In genomic region chr19:4337906-4338440, GRCh38 we compare ENCODE assay signal across 8 cellular contexts. TPM values are rescaled to one million over a fixed set of nuclear protein-coding genes. Genes with fewer than 3 reads are reported as not detected.
A peak's percentile ranks its signal among the peaks of the same experiment; 100 is the strongest.
DNase-seq lines count a peak whose midpoint lies in the region; ATAC-seq and TF ChIP-seq lines count a peak whose summit lies in the region.

No MANE protein-coding gene starts in this region.

- H3K36me3 ChIP-seq in HAP-1 (replicated peaks): no peaks in the 10 kb centered on the region
- H3K36me3 ChIP-seq in right lobe of liver: no peaks in the 10 kb centered on the region

- H3K36me3 Mint-ChIP-seq in type B pancreatic cell: peaks cover 16% of the 10 kb centered on the region

- H3K4me1 ChIP-seq in HAP-1 (peaks cover 7% of the 10 kb centered on the region), right lobe of liver (peaks cover 0 to 45% (median 15%) of the 10 kb centered on the region in 4 donors)

- in situ Hi-C loops in HAP-1 (cut with MboI; ENCODE audit: low sequenced_read_pairs) (no loop called here), astrocyte of the spinal cord (cut with HindIII; ENCODE audit: low sequenced_read_pairs) (no loop called here)

- TF ChIP-seq CTCF in 22Rv1 (IDR thresholded peaks at IDR 0.05) (no peak), astrocyte of the spinal cord (IDR thresholded peaks at IDR 0.05; ENCODE audit: low read depth, low read length) (no peak), right lobe of liver (IDR thresholded peaks at IDR 0.05) (no peak), type B pancreatic cell (conservative IDR thresholded peaks at IDR 0.05) (no peak)

- peak; percentile 6 to 24 (median 11) for ATAC-seq in right lobe of liver
- no peak for ATAC-seq in HG03565 (IDR thresholded peaks at IDR 0.05; ENCODE audit: unreplicated experiment)
- ATAC-seq in HG02870 (IDR thresholded peaks at IDR 0.05; ENCODE audit: unreplicated experiment): no peak

- peak overlapping the region; percentile 98 for H3K27ac Mint-ChIP-seq in type B pancreatic cell

- peak overlapping the region; percentile 93 for H3K4me3 Mint-ChIP-seq in type B pancreatic cell

- no peaks in the 10 kb centered on the region for H3K27me3 ChIP-seq in HAP-1 (ENCODE audit: low read depth)
- no peaks in the 10 kb centered on the region for H3K27me3 ChIP-seq in right lobe of liver

- TF ChIP-seq POLR2A in right lobe of liver (IDR thresholded peaks at IDR 0.05): no peak

- H3K27ac ChIP-seq in 22Rv1: peak overlapping the region; percentile 71
- H3K27ac ChIP-seq in right lobe of liver: peak overlapping the region; percentile 76 to 94 (median 79)

- H3K9me3 ChIP-seq in HAP-1: no peaks in the 10 kb centered on the region
- H3K9me3 ChIP-seq in right lobe of liver: no peaks in the 10 kb centered on the region

- DNase-seq in HAP-1 (ENCODE audit: low spot score in 2 of 2) (no peak), astrocyte of the spinal cord (ENCODE audit: low read depth, low spot score) (peak; percentile 24), right lobe of liver (peak; percentile 64 to 78 (median 75)), type B pancreatic cell (ENCODE audit: extremely low spot score, unreplicated experiment) (no peak), NCI-H1436 treated with DMSO at 0.1 percent for 48 hours (lab: John Stamatoyannopoulos, UW) (no peak)

- H3K27me3 Mint-ChIP-seq in type B pancreatic cell: peaks cover 4% of the 10 kb centered on the region

- no peaks in the 10 kb centered on the region for H3K9me3 Mint-ChIP-seq in type B pancreatic cell

- peaks cover 9% of the 10 kb centered on the region for H3K4me1 Mint-ChIP-seq in type B pancreatic cell (ENCODE audit: unreplicated experiment)

- WGBS in right lobe of liver (ENCODE audit: insufficient coverage, low coverage, low lambda C conversion rate, missing lambda C conversion rate): 2% methylated on average over 14 of the region's 14 CpGs

- H3K4me3 ChIP-seq in HAP-1 (peak overlapping the region; percentile 7; the same call in 1 of the 2 replicates), astrocyte of the spinal cord (ENCODE audit: low read depth, low read length) (peak overlapping the region; percentile 39), right lobe of liver (peak overlapping the region; percentile 51 to 67 (median 65))

- intact Hi-C loops in right lobe of liver (cut with DNase I): loop anchor here in 1 of 2 donors (10.0 kb wide), 1 partner anchor 57 kb away; no protein-coding TSS in a partner anchor

RNA-seq across cellular contexts. Expression of gene STAP2, which starts 0.7 kb away (rescaled TPM):
- total RNA-seq in right lobe of liver (10 to 100 TPM; 21.4 to 51.5 (median 43.0) TPM), type B pancreatic cell (ENCODE audit: low replicate concordance) (42.5 and 96.9 TPM in 2 replicates)

RNA-seq across cellular contexts. Expression of gene MPND, which starts 5.4 kb away (rescaled TPM):
- total RNA-seq in right lobe of liver: 10 to 100 TPM in 5 of 6 experiments, 1 to 10 TPM in 1; 6.4 to 21.7 (median 19.6) TPM
- total RNA-seq in type B pancreatic cell (ENCODE audit: low replicate concordance): 43.5 and 43.6 TPM in 2 replicates

RNA-seq across cellular contexts. Expression of gene FSD1, which starts 33.6 kb away (rescaled TPM):
- total RNA-seq in right lobe of liver (1 to 10 TPM in 1 of 6 experiments, under 1 TPM in 3, not detected in 2; 0.19 to 2.2 (median 0.52) TPM), type B pancreatic cell (ENCODE audit: low replicate concordance) (4.8 and 26.3 TPM in 2 replicates)

RNA-seq across cellular contexts. Expression of gene TMIGD2, which starts 35.8 kb away (rescaled TPM):
- total RNA-seq in right lobe of liver (under 1 TPM in 2 of 6 experiments, not detected in 4; 0.24 to 0.32 TPM), type B pancreatic cell (ENCODE audit: low replicate concordance) (not detected in 2 replicates)

RNA-seq across cellular contexts. Expression of gene SHD, which starts 58.9 kb away (rescaled TPM):
- 1 to 10 TPM; 1.7 to 9.7 (median 6.4) TPM for total RNA-seq in right lobe of liver
- 4.9 and 6.1 TPM in 2 replicates for total RNA-seq in type B pancreatic cell (ENCODE audit: low replicate concordance)

Comparison
In these comparisons a context has a peak if more than half of its experiments do, and no peak if none do; other contexts are left out.
1. DNase-seq: peak in astrocyte of the spinal cord (single experiment) and right lobe of liver (3 of 3); none in HAP-1 (0 of 2), type B pancreatic cell (single experiment) and NCI-H1436 treated with DMSO at 0.1 percent for 48 hours (single experiment).
2. H3K4me3 ChIP-seq: peak in every context shown above with its lines; median percentile 65 in right lobe of liver; 39 in astrocyte of the spinal cord; 7 in HAP-1.
3. ATAC-seq: peak in right lobe of liver (4 of 4); none in HG03565 (single experiment) and HG02870 (single experiment).